ENCODE assay signal across 1 cellular context in the genomic region with DNA sequence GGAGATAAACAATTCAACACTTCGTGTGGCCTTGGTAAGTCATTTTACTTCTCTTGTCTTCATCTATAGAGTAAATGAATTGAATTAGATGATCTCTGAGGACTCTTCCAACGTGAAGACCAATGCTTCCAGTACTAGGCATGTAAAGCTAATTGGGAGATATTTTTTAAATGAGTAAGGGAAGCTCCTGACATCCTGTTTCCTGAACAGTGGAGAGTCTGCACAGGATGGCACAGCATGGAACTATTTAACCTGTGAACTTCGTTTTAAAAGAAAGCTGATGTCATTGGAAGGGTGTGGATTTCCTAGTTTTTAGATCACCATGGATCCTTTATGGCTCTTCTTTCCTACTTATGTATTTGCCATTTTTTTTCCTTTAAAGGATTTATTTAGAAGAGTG.
TF ChIP-seq lines count a peak whose summit lies in the region.

No MANE protein-coding gene starts in this region.

TF ChIP-seq in IMR-90, 13 proteins besides CTCF, POLR2A, EP300 and RAD21:
- TF ChIP-seq, protein P1, sequence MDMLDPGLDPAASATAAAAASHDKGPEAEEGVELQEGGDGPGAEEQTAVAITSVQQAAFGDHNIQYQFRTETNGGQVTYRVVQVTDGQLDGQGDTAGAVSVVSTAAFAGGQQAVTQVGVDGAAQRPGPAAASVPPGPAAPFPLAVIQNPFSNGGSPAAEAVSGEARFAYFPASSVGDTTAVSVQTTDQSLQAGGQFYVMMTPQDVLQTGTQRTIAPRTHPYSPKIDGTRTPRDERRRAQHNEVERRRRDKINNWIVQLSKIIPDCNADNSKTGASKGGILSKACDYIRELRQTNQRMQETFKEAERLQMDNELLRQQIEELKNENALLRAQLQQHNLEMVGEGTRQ (IDR thresholded peaks at IDR 0.05; ENCODE audit: low read depth, low read length), result no peak
- TF ChIP-seq MXI1 (IDR thresholded peaks at IDR 0.05; ENCODE audit: borderline replicate concordance, low read depth, low read length) (no peak), RFX5 (IDR thresholded peaks at IDR 0.05; ENCODE audit: low read depth, low read length) (no peak), SMC3 (IDR thresholded peaks at IDR 0.05; ENCODE audit: low read depth, low read length) (no peak), MAFK (IDR thresholded peaks at IDR 0.05; ENCODE audit: low read depth, low read length) (no peak), CEBPB (IDR thresholded peaks at IDR 0.05; ENCODE audit: low read depth, low read length) (no peak)
- TF ChIP-seq, protein P2, sequence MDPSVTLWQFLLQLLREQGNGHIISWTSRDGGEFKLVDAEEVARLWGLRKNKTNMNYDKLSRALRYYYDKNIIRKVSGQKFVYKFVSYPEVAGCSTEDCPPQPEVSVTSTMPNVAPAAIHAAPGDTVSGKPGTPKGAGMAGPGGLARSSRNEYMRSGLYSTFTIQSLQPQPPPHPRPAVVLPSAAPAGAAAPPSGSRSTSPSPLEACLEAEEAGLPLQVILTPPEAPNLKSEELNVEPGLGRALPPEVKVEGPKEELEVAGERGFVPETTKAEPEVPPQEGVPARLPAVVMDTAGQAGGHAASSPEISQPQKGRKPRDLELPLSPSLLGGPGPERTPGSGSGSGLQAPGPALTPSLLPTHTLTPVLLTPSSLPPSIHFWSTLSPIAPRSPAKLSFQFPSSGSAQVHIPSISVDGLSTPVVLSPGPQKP (IDR thresholded peaks at IDR 0.05; ENCODE audit: borderline replicate concordance, low read depth, low read length), result no peak
